1 cellular context compared by ENCODE assay signal in the genomic region with DNA sequence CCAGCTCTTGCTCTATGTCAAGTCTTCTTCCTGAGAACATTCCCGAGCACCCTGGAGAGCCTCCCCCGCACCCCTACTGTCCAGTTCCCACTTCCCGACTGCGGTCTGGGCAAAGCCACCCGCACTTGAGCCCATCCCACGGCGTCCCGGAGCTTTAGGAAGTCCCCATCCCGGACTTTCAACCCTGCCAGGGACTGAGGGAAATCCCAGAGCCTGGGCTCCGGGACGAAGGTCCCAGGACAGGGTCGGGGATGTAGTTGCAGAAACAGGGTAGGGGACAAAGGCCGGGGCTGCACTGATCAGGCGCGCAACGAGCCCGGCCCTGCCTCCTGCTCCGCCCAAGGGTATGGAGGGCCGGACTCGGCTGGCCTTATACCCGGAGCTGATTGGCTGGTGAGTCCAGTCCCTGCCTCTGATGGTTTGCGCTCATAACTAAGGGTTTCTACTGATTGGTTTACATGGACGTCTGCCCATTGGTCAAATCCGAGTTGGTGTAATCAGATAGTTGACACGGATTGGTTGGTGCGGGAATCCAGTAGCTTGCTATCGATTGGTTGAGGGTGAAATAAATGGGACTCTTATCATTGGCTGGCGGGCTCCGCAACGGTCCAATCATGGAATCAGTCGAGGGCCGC.
TF ChIP-seq lines count a peak whose summit lies in the region.

No MANE protein-coding gene starts in this region.

TF ChIP-seq in A549, 52 proteins besides CTCF, POLR2A, EP300 and RAD21 (continued from another document):
- peak; percentile 99 for TF ChIP-seq FOXS1 (CRISPR knock-in tag; IDR thresholded peaks at IDR 0.05)
- no peak for TF ChIP-seq GATA3 (IDR thresholded peaks at IDR 0.05; ENCODE audit: borderline replicate concordance)
- no peak for TF ChIP-seq CBX2 (IDR thresholded peaks at IDR 0.05; ENCODE audit: borderline replicate concordance, low read depth)
- TF ChIP-seq, protein P1, sequence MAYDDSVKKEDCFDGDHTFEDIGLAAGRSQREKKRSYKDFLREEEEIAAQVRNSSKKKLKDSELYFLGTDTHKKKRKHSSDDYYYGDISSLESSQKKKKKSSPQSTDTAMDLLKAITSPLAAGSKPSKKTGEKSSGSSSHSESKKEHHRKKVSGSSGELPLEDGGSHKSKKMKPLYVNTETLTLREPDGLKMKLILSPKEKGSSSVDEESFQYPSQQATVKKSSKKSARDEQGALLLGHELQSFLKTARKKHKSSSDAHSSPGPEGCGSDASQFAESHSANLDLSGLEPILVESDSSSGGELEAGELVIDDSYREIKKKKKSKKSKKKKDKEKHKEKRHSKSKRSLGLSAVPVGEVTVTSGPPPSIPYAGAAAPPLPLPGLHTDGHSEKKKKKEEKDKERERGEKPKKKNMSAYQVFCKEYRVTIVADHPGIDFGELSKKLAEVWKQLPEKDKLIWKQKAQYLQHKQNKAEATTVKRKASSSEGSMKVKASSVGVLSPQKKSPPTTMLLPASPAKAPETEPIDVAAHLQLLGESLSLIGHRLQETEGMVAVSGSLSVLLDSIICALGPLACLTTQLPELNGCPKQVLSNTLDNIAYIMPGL (CRISPR knock-in tag; IDR thresholded peaks at IDR 0.05; ENCODE audit: borderline replicate concordance), result 0 out of 2 replicates have a peak, but pooled peaks have one; percentile 6
- TF ChIP-seq RARB (CRISPR knock-in tag; IDR thresholded peaks at IDR 0.05), result 0 out of 2 replicates have a peak, but pooled peaks have one; percentile 61
- no peak for TF ChIP-seq RNF2 (IDR thresholded peaks at IDR 0.05; ENCODE audit: borderline replicate concordance, low read depth)
- TF ChIP-seq EHMT2 (IDR thresholded peaks at IDR 0.05; ENCODE audit: low read depth), result no peak
- no peak for TF ChIP-seq JUNB (IDR thresholded peaks at IDR 0.05)
- peak; percentile 38 for TF ChIP-seq CHD2 (IDR thresholded peaks at IDR 0.05; ENCODE audit: low read length, partially characterized antibody)
- peak; percentile 60 to 67; a peak in 4 of 5 replicates for TF ChIP-seq JUN (IDR thresholded peaks at IDR 0.05)
- TF ChIP-seq MYC (IDR thresholded peaks at IDR 0.05; ENCODE audit: borderline replicate concordance, low read length), result 0 out of 2 replicates have a peak, but pooled peaks have one; percentile 21
- peak; percentile 60; the same call in 1 of the 2 replicates for TF ChIP-seq FOSB (CRISPR knock-in tag; IDR thresholded peaks at IDR 0.05)
- TF ChIP-seq SREBF2 (IDR thresholded peaks at IDR 0.05), result no peak
- no peak for TF ChIP-seq HOXA7 (CRISPR knock-in tag; IDR thresholded peaks at IDR 0.05)
- no peak for TF ChIP-seq RCOR1 (IDR thresholded peaks at IDR 0.05; ENCODE audit: low read depth, low read length)
- TF ChIP-seq, protein P2, sequence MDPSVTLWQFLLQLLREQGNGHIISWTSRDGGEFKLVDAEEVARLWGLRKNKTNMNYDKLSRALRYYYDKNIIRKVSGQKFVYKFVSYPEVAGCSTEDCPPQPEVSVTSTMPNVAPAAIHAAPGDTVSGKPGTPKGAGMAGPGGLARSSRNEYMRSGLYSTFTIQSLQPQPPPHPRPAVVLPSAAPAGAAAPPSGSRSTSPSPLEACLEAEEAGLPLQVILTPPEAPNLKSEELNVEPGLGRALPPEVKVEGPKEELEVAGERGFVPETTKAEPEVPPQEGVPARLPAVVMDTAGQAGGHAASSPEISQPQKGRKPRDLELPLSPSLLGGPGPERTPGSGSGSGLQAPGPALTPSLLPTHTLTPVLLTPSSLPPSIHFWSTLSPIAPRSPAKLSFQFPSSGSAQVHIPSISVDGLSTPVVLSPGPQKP (IDR thresholded peaks at IDR 0.05; ENCODE audit: low read depth, low read length), result no peak
- peak; percentile 91; the same call in 1 of the 2 replicates for TF ChIP-seq TFCP2L1 (CRISPR knock-in tag; IDR thresholded peaks at IDR 0.05)
- peak; percentile 98 for TF ChIP-seq HOXB13 (CRISPR knock-in tag; IDR thresholded peaks at IDR 0.05; ENCODE audit: low read depth)
- TF ChIP-seq HOXB5 (CRISPR knock-in tag; IDR thresholded peaks at IDR 0.05), result peak; percentile 99
- TF ChIP-seq, protein P3, sequence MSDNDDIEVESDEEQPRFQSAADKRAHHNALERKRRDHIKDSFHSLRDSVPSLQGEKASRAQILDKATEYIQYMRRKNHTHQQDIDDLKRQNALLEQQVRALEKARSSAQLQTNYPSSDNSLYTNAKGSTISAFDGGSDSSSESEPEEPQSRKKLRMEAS (IDR thresholded peaks at IDR 0.05), result no peak
- TF ChIP-seq HEYL (CRISPR knock-in tag; IDR thresholded peaks at IDR 0.05), result peak; percentile 98
- 0 out of 2 replicates have a peak, but pooled peaks have one; percentile 45 for TF ChIP-seq RFX5 (IDR thresholded peaks at IDR 0.05)
- TF ChIP-seq NPAS2 (CRISPR knock-in tag; IDR thresholded peaks at IDR 0.05; ENCODE audit: borderline replicate concordance), result peak; percentile 94
- TF ChIP-seq TP53 (CRISPR knock-in tag; IDR thresholded peaks at IDR 0.05), result peak; percentile 92; the same call in 1 of the 2 replicates
